ENCODE assay signal across 1 cellular context in the genomic region with DNA sequence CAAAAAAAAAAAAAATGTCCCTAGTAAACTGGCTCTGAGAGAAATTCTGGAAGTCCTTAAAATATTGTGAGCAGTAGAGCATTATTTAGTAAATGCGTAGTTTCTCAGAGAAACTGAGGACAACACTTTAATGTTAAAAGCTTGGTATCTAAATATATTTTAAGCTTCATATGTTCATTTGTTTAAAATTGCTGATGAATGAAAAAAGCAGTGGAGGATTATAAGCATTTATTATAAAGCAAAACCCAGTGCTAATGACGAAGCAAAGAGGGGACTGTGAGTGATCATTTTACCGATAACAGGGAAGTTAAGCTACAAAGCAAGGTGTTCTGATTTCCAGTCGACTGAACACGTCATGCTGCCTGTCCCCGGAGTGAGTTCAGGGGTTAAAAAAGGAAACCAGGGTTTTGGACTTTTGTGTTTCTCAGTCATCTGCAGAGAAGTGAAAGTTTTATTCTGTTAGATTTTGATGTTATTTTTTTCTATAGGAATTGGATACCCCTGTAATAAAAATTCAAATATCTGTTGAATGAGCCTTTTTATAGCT.
TF ChIP-seq lines count a peak whose summit lies in the region.

No MANE protein-coding gene starts in this region.

TF ChIP-seq in SK-N-SH treated with all-trans-retinoic acid at 6 μM for 48 hours, 23 proteins besides CTCF, POLR2A, EP300 and RAD21 (continued from another document):
- TF ChIP-seq, protein P1, sequence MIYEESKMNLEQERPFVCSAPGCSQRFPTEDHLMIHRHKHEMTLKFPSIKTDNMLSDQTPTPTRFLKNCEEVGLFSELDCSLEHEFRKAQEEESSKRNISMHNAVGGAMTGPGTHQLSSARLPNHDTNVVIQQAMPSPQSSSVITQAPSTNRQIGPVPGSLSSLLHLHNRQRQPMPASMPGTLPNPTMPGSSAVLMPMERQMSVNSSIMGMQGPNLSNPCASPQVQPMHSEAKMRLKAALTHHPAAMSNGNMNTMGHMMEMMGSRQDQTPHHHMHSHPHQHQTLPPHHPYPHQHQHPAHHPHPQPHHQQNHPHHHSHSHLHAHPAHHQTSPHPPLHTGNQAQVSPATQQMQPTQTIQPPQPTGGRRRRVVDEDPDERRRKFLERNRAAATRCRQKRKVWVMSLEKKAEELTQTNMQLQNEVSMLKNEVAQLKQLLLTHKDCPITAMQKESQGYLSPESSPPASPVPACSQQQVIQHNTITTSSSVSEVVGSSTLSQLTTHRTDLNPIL (CRISPR knock-in tag; IDR thresholded peaks at IDR 0.05; ENCODE audit: low read depth) = no peak
- TF ChIP-seq TOX (CRISPR knock-in tag; IDR thresholded peaks at IDR 0.05; ENCODE audit: borderline replicate concordance) = no peak
- no peak for TF ChIP-seq SNAI2 (CRISPR knock-in tag; IDR thresholded peaks at IDR 0.05)
- TF ChIP-seq TCF4 (CRISPR knock-in tag; IDR thresholded peaks at IDR 0.05; ENCODE audit: borderline replicate concordance) = no peak
